1 cellular context compared by ENCODE assay signal in the genomic region with DNA sequence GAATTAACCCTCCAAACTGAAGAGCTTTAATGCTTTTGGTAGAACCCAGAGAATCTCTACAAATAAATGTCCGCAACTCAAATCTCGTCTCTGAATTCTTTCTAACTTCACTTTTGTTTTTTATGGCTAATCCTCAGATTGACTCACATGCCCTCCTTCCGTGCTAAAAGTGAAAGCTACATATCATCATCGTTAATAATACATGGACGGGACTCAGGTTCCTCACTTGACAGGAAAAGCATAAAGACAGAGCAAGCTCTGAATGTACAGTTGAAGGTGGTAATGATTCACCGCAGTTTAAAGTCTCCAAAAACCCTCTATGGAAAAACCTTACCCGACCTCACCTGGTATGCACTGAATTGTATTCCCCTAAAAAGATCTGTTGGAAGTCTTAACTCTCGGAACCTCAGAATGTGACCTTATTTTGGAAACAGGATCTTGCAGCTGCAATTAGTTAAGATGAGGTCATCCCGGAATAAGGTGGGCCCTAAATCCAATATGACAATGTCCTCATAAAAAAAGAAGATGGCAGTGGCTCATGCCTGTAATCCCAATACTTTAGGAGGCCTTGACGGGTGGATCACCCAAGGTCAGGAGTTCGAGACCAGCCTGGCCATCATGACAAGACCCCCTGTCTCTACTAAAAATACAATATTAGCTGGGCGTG.
TF ChIP-seq lines count a peak whose summit lies in the region.

No MANE protein-coding gene starts in this region.

TF ChIP-seq in SK-N-SH, 30 proteins besides CTCF, POLR2A, EP300 and RAD21 (continued from another document):
- TF ChIP-seq, protein P1, sequence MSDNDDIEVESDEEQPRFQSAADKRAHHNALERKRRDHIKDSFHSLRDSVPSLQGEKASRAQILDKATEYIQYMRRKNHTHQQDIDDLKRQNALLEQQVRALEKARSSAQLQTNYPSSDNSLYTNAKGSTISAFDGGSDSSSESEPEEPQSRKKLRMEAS (IDR thresholded peaks at IDR 0.05; ENCODE audit: low read depth): no peak
- TF ChIP-seq YY1 (IDR thresholded peaks at IDR 0.05; ENCODE audit: low read depth) (no peak), TAF1 (IDR thresholded peaks at IDR 0.05; ENCODE audit: borderline replicate concordance, low read depth, low read length) (no peak), GABPA (IDR thresholded peaks at IDR 0.05; ENCODE audit: low read depth) (no peak), RFX5 (IDR thresholded peaks at IDR 0.05; ENCODE audit: low read length) (no peak), CHD2 (IDR thresholded peaks at IDR 0.05; ENCODE audit: low read length, partially characterized antibody) (no peak), MXI1 (IDR thresholded peaks at IDR 0.05; ENCODE audit: low read depth, low read length) (no peak), TCF12 (IDR thresholded peaks at IDR 0.05) (no peak), SIN3A (IDR thresholded peaks at IDR 0.05; ENCODE audit: borderline replicate concordance, low read depth, low read length) (no peak)
- TF ChIP-seq, protein P2, sequence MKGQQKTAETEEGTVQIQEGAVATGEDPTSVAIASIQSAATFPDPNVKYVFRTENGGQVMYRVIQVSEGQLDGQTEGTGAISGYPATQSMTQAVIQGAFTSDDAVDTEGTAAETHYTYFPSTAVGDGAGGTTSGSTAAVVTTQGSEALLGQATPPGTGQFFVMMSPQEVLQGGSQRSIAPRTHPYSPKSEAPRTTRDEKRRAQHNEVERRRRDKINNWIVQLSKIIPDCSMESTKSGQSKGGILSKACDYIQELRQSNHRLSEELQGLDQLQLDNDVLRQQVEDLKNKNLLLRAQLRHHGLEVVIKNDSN (IDR thresholded peaks at IDR 0.05; ENCODE audit: borderline replicate concordance, low read depth): no peak
- TF ChIP-seq, protein P3, sequence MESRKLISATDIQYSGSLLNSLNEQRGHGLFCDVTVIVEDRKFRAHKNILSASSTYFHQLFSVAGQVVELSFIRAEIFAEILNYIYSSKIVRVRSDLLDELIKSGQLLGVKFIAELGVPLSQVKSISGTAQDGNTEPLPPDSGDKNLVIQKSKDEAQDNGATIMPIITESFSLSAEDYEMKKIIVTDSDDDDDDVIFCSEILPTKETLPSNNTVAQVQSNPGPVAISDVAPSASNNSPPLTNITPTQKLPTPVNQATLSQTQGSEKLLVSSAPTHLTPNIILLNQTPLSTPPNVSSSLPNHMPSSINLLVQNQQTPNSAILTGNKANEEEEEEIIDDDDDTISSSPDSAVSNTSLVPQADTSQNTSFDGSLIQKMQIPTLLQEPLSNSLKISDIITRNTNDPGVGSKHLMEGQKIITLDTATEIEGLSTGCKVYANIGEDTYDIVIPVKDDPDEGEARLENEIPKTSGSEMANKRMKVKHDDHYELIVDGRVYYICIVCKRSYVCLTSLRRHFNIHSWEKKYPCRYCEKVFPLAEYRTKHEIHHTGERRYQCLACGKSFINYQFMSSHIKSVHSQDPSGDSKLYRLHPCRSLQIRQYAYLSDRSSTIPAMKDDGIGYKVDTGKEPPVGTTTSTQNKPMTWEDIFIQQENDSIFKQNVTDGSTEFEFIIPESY (IDR thresholded peaks at IDR 0.05; ENCODE audit: borderline replicate concordance, low read depth): no peak
